Comparison of ENCODE assay signal across 10 cellular contexts in genomic region chr12:26870491-26871419, GRCh38. TPM values are rescaled to one million over a fixed set of nuclear protein-coding genes. Genes with fewer than 3 reads are reported as not detected.
A peak's percentile ranks its signal among the peaks of the same experiment; 100 is the strongest.
DNase-seq lines count a peak whose midpoint lies in the region; ATAC-seq, FAIRE-seq and TF ChIP-seq lines count a peak whose summit lies in the region.
"Had no signal": no experiment of that assay in that cellular context is flagged by ENCODE, and none has a peak within 500 bp of the region (broad histone marks: within the 10 kb centered on the region; RNA-seq: fewer than 3 reads in every experiment).

No MANE protein-coding gene starts in this region.

- CTCF ChIA-PET in mammary epithelial cell (lab: Charles Lee; ENCODE audit: low non-redundant PET) = interaction anchor here (1.1 kb wide), 1 partner anchor 14 kb away, joined by 3 read pairs; no protein-coding TSS in a partner anchor
- CTCF ChIA-PET in WTC11 (lab: Charles Lee) = interaction anchor here (1.4 to 3.1 kb wide), 2 partner anchors 14 to 15 kb away, joined by 8 to 21 read pairs; no protein-coding TSS in a partner anchor

- H3K36me3 Mint-ChIP-seq in WTC11 = no peaks in the 10 kb centered on the region
- no peaks in the 10 kb centered on the region for H3K36me3 Mint-ChIP-seq in activated T-cell treated with anti-CD3 and anti-CD28 coated beads, Interleukin-2, amount 50 U/mL, for 72 hours (ENCODE audit: insufficient read depth in 2 of 2)

- no peak overlapping the region for H3K4ac ChIP-seq in mesendoderm (ENCODE audit: low read depth, low read length)

- H2BK5ac ChIP-seq in mesendoderm (ENCODE audit: low read length) = no peak overlapping the region

- peak; percentile 71 for FAIRE-seq in GM12891 (lab: Jason Lieb, UNC)

- dilution Hi-C loops in mammary epithelial cell (cut with HindIII; ENCODE audit: low sequenced_read_pairs) = no loop called here

- no peak for DNase-seq in GM12891 (ENCODE audit: insufficient read length, low spot score)
- DNase-seq in NCI-H2029 treated with DMSO at 0.1 percent for 48 hours (lab: John Stamatoyannopoulos, UW) = peak; percentile 64
- DNase-seq in mammary epithelial cell = peak; percentile 72
- DNase-seq in omental fat pad (ENCODE audit: low spot score) = no peak
- no peak for DNase-seq in GOT3 (lab: John Stamatoyannopoulos, UW)
- no peak for DNase-seq in WTC11 (ENCODE audit: low spot score)
- no peak for DNase-seq in activated T-cell treated with anti-CD3 and anti-CD28 coated beads, Interleukin-2, amount 50 U/mL, for 72 hours
- DNase-seq in mesendoderm = no peak
- DNase-seq: activated T-cell treated with anti-CD3 and anti-CD28 coated beads, Interleukin-2, amount 50 U/mL, for 24 hours had no signal

- H4K20me1 ChIP-seq in mammary epithelial cell (ENCODE audit: insufficient read depth, low read length) = no peaks in the 10 kb centered on the region

- TF ChIP-seq CTCF in mammary epithelial cell (conservative IDR thresholded peaks at IDR 0.05 in 1 of 2, IDR thresholded peaks at IDR 0.05 in 1 of 2; ENCODE audit: extremely low read depth in 1 of 2, insufficient read depth in 1 of 2, low read depth in 1 of 2, low read length in 2 of 2) = no peak
- TF ChIP-seq CTCF in omental fat pad (IDR thresholded peaks at IDR 0.05) = no peak
- no peak for TF ChIP-seq CTCF in WTC11 (IDR thresholded peaks at IDR 0.05)

- H3K27me3 ChIP-seq in mammary epithelial cell (ENCODE audit: insufficient read depth, low read length) = no peaks in the 10 kb centered on the region
- no peaks in the 10 kb centered on the region for H3K27me3 ChIP-seq in mesendoderm (ENCODE audit: insufficient read depth, low read length, poor library complexity)

- no peaks in the 10 kb centered on the region for H3K4me1 Mint-ChIP-seq in WTC11
- peaks cover 34% of the 10 kb centered on the region for H3K4me1 Mint-ChIP-seq in activated T-cell treated with anti-CD3 and anti-CD28 coated beads, Interleukin-2, amount 50 U/mL, for 72 hours (ENCODE audit: low read depth)

- no peak overlapping the region for H4K8ac ChIP-seq in mesendoderm (ENCODE audit: low read depth, low read length)

- H3K27me3 Mint-ChIP-seq in WTC11 (ENCODE audit: low read depth) = no peaks in the 10 kb centered on the region
- peaks cover 10% of the 10 kb centered on the region for H3K27me3 Mint-ChIP-seq in activated T-cell treated with anti-CD3 and anti-CD28 coated beads, Interleukin-2, amount 50 U/mL, for 72 hours (ENCODE audit: low read depth)

- H3K27ac ChIP-seq in mammary epithelial cell (ENCODE audit: insufficient read depth, low read depth, low read length) (peak overlapping the region; percentile 37), mesendoderm (ENCODE audit: low read depth, low read length) (no peak overlapping the region)

- no peak for TF ChIP-seq POLR2A in GM12891 (IDR thresholded peaks at IDR 0.05; ENCODE audit: low read depth, low read length)

- H3K9ac ChIP-seq in mammary epithelial cell (ENCODE audit: insufficient read depth, low read length) (peak overlapping the region; percentile 16), mesendoderm (ENCODE audit: low read length) (no peak overlapping the region)

- H3K9me3 Mint-ChIP-seq in WTC11 = no peaks in the 10 kb centered on the region
- no peaks in the 10 kb centered on the region for H3K9me3 Mint-ChIP-seq in activated T-cell treated with anti-CD3 and anti-CD28 coated beads, Interleukin-2, amount 50 U/mL, for 72 hours
- H3K9me3 Mint-ChIP-seq: activated T-cell treated with anti-CD3 and anti-CD28 coated beads, Interleukin-2, amount 50 U/mL, for 24 hours had no signal

- H3K4me1 ChIP-seq in mammary epithelial cell (ENCODE audit: insufficient read depth, low read length) = peaks cover 15% of the 10 kb centered on the region
- H3K4me1 ChIP-seq in mesendoderm (ENCODE audit: control insufficient read depth, low read depth, low read length) = no peaks in the 10 kb centered on the region

- no peaks in the 10 kb centered on the region for H3K9me3 ChIP-seq in mammary epithelial cell (replicated peaks; ENCODE audit: insufficient read depth, low read length)

- no TSS peak for BruUV-seq in mammary epithelial cell (replicated peaks; lab: Mats Ljungman, UMichigan)

- H2BK120ac ChIP-seq in mesendoderm (ENCODE audit: low read depth, low read length) = no peak overlapping the region

- H2AK5ac ChIP-seq in mesendoderm (ENCODE audit: low read length) = no peak overlapping the region

- peak overlapping the region in 2 of 3 experiments; percentile 1 to 24 for H3K4me3 ChIP-seq in mammary epithelial cell (replicated peaks in 1 of 3; ENCODE audit: insufficient read depth in 1 of 3, low read depth in 2 of 3, low read length in 3 of 3)
- H3K4me3 ChIP-seq in mesendoderm (ENCODE audit: low read length) = no peak overlapping the region
- H3K4me3 ChIP-seq: skin epidermis had no signal

- peak; percentile 85 for ATAC-seq in omental fat pad (ENCODE audit: low FRiP score)
- no peak for ATAC-seq in WTC11
- ATAC-seq in activated T-cell treated with anti-CD3 and anti-CD28 coated beads, Interleukin-2, amount 50 U/mL, for 72 hours (replicated peaks in 1 of 2) = no peak

- no peak overlapping the region for H3K18ac ChIP-seq in mesendoderm (ENCODE audit: low read length)

- no peak overlapping the region for H3K56ac ChIP-seq in mesendoderm (ENCODE audit: low read length)

- POLR2A ChIA-PET in WTC11 (lab: Charles Lee) = interaction anchor here (1.2 kb wide), 1 partner anchor 37 kb away, joined by 3 read pairs; no protein-coding TSS in a partner anchor

- H2BK15ac ChIP-seq in mesendoderm (replicated peaks; ENCODE audit: low read depth) = no peak overlapping the region

- WGBS in mammary epithelial cell (ENCODE audit: low coverage, missing lambda C conversion rate) = 10% methylated on average over 10 of the region's 11 CpGs
- WGBS in mesendoderm (ENCODE audit: extremely low coverage, insufficient coverage, low lambda C conversion rate) = no CpG with 5 or more reads among the region's 11 CpGs

- H4K5ac ChIP-seq in mesendoderm (ENCODE audit: low read length) = no peak overlapping the region

- H3K4me2 ChIP-seq in mammary epithelial cell (ENCODE audit: insufficient read depth, low read depth, low read length) (peak overlapping the region; percentile 78), mesendoderm (ENCODE audit: low read length) (no peak overlapping the region)

- no peak overlapping the region for H3K23ac ChIP-seq in mesendoderm (ENCODE audit: low read length)

- intact Hi-C loops in mammary epithelial cell (cut with micrococcal nuclease) = no loop called here

- H3K27ac Mint-ChIP-seq in WTC11 = no peak overlapping the region
- no peak overlapping the region for H3K27ac Mint-ChIP-seq in activated T-cell treated with anti-CD3 and anti-CD28 coated beads, Interleukin-2, amount 50 U/mL, for 72 hours
- H3K27ac Mint-ChIP-seq: activated T-cell treated with anti-CD3 and anti-CD28 coated beads, Interleukin-2, amount 50 U/mL, for 24 hours had no signal

- H2AFZ ChIP-seq in mammary epithelial cell (ENCODE audit: low read depth, low read length) = peak overlapping the region; percentile 86

- H3K79me1 ChIP-seq in mesendoderm (ENCODE audit: low read length) = no peaks in the 10 kb centered on the region

- no peak overlapping the region for H3K4me3 Mint-ChIP-seq in WTC11
- no peak overlapping the region for H3K4me3 Mint-ChIP-seq in activated T-cell treated with anti-CD3 and anti-CD28 coated beads, Interleukin-2, amount 50 U/mL, for 72 hours
- H3K4me3 Mint-ChIP-seq: activated T-cell treated with anti-CD3 and anti-CD28 coated beads, Interleukin-2, amount 50 U/mL, for 24 hours had no signal

- H3K36me3 ChIP-seq in mammary epithelial cell (ENCODE audit: insufficient read depth, low read length) = no peaks in the 10 kb centered on the region
- H3K36me3 ChIP-seq in mesendoderm (ENCODE audit: control insufficient read depth, insufficient read depth, low read length) = no peaks in the 10 kb centered on the region

- in situ Hi-C loops in mammary epithelial cell (cut with MboI; ENCODE audit: low sequenced_read_pairs in 2 of 2) = no loop called here

- H3K79me2 ChIP-seq in mammary epithelial cell (ENCODE audit: insufficient read depth, low read length) = no peaks in the 10 kb centered on the region
- H3K79me2 ChIP-seq in mesendoderm (ENCODE audit: control insufficient read depth, insufficient read depth, low read length) = no peaks in the 10 kb centered on the region

TF ChIP-seq in GM12891, 5 proteins besides CTCF, POLR2A, EP300 and RAD21:
- TF ChIP-seq POU2F2 (IDR thresholded peaks at IDR 0.05; ENCODE audit: low read depth, low read length) (no peak), PAX5 (IDR thresholded peaks at IDR 0.05; ENCODE audit: insufficient read depth, low read length, severe bottlenecking) (no peak), TAF1 (IDR thresholded peaks at IDR 0.05; ENCODE audit: low read depth, low read length) (no peak), POLR2AphosphoS5 (IDR thresholded peaks at IDR 0.05; ENCODE audit: low read depth, low read length) (no peak)

TF ChIP-seq in WTC11, 78 proteins besides CTCF, POLR2A, EP300 and RAD21 (continues in another document):
- no peak for TF ChIP-seq AR (CRISPR knock-in tag; IDR thresholded peaks at IDR 0.05)

RNA-seq across cellular contexts. Expression of gene ITPR2, which starts 37.8 kb away (rescaled TPM):
- 20.7 TPM for polyA plus RNA-seq in GM12891 (2012; ENCODE audit: low read depth, missing spikeins)
- 10 to 100 TPM; 20.5 to 25.6 TPM for total RNA-seq in mammary epithelial cell
- polyA plus RNA-seq in mammary epithelial cell = 4.2 TPM
- polyA minus RNA-seq in mammary epithelial cell = 98.6 TPM
- total RNA-seq in omental fat pad = 10 to 100 TPM; 39.0 to 62.9 (median 47.4) TPM
- 32.2 to 50.7 TPM (median 34.2 TPM) in 3 replicates for total RNA-seq in WTC11 (2021)
- 10 to 100 TPM; 44.3 to 55.5 TPM for total RNA-seq in activated T-cell treated with anti-CD3 and anti-CD28 coated beads, Interleukin-2, amount 50 U/mL, for 72 hours
- polyA plus RNA-seq in mesendoderm (2013, experiment 1 of 2) = 4.6 TPM
- 4.7 TPM for polyA plus RNA-seq in mesendoderm (2013, experiment 2 of 2)

Comparison
In these comparisons a context has a peak if more than half of its experiments do, and no peak if none do; other contexts are left out.
1. DNase-seq: peak in NCI-H2029 treated with DMSO at 0.1 percent for 48 hours (single experiment) and mammary epithelial cell (single experiment); none in GM12891 (single experiment), omental fat pad (single experiment), GOT3 (single experiment), WTC11 (single experiment), activated T-cell treated with anti-CD3 and anti-CD28 coated beads, Interleukin-2, amount 50 U/mL, for 72 hours (0 of 2) and mesendoderm (single experiment).